In genomic region chr5:107672212-107673105, GRCh38 we compare ENCODE assay signal across 8 cellular contexts. TPM values are rescaled to one million over a fixed set of nuclear protein-coding genes. Genes with fewer than 3 reads are reported as not detected.
DNase-seq lines count a peak whose midpoint lies in the region; ATAC-seq and TF ChIP-seq lines count a peak whose summit lies in the region.

No MANE protein-coding gene starts in this region.

- no peak for ATAC-seq in GM21717 (IDR thresholded peaks at IDR 0.05; ENCODE audit: unreplicated experiment)

- DNase-seq in AG09309 (ENCODE audit: low read depth) (peak; percentile 88), GM19238 (ENCODE audit: insufficient read length, low spot score) (peak; percentile 24), NCI-H2081 treated with DMSO at 0.1 percent for 48 hours (lab: John Stamatoyannopoulos, UW) (peak; percentile 75), erythroblast (lab: John Stamatoyannopoulos, UW) (peak; percentile 19 to 24), mesenchymal stem cell (peak; percentile 97), suprapubic skin (ENCODE audit: low spot score in 2 of 2) (peak; percentile 83 to 87)
- DNase-seq in activated CD4-positive, alpha-beta T cell treated with anti-CD3 and anti-CD28 coated beads, Interleukin-2, amount 50 U/mL, for 48 hours = peak; percentile 10 to 18

- H4K8ac ChIP-seq in mesenchymal stem cell (ENCODE audit: low read length) = peak overlapping the region; percentile 86

- H2BK5ac ChIP-seq in mesenchymal stem cell (ENCODE audit: low read depth, low read length, poor library complexity, severe bottlenecking) = peak overlapping the region; percentile 92

- no peaks in the 10 kb centered on the region for H3K36me3 ChIP-seq in mesenchymal stem cell (ENCODE audit: control insufficient read depth in 1 of 2, insufficient read depth in 2 of 2, low read depth in 1 of 2, low read length in 2 of 2)
- no peaks in the 10 kb centered on the region for H3K36me3 ChIP-seq in suprapubic skin

- H3K9me3 ChIP-seq in mesenchymal stem cell (ENCODE audit: control insufficient read depth, low read length) (no peaks in the 10 kb centered on the region), suprapubic skin (no peaks in the 10 kb centered on the region)

- H3K14ac ChIP-seq in mesenchymal stem cell (ENCODE audit: low read length in 2 of 2) = peak overlapping the region in 1 of 2 experiments; percentile 56

- TF ChIP-seq EP300 in suprapubic skin (IDR thresholded peaks at IDR 0.05) = no peak

- no peaks in the 10 kb centered on the region for H3K27me3 ChIP-seq in mesenchymal stem cell (ENCODE audit: control insufficient read depth in 1 of 2, insufficient read depth in 1 of 2, low read length in 2 of 2)
- H3K27me3 ChIP-seq in suprapubic skin = peaks cover 7% of the 10 kb centered on the region

- peak overlapping the region; percentile 92 for H3K18ac ChIP-seq in mesenchymal stem cell (ENCODE audit: low read depth in 1 of 2, low read length in 2 of 2)

- H3K4me2 ChIP-seq in mesenchymal stem cell (ENCODE audit: low read length, poor library complexity, severe bottlenecking) = peak overlapping the region; percentile 91

- H3K23ac ChIP-seq in mesenchymal stem cell (ENCODE audit: low read length in 2 of 2) = no peak overlapping the region

- H2AK5ac ChIP-seq in mesenchymal stem cell (ENCODE audit: low read length, severe bottlenecking) = no peak overlapping the region

- no peaks in the 10 kb centered on the region for H3K79me1 ChIP-seq in mesenchymal stem cell (replicated peaks; ENCODE audit: low read length, poor library complexity, severe bottlenecking)

- no peak overlapping the region for H2BK15ac ChIP-seq in mesenchymal stem cell (ENCODE audit: low read depth, poor library complexity, severe bottlenecking)

- H3K4me3 ChIP-seq in AG09309 (ENCODE audit: control insufficient read depth, low read depth, low read length) (peak overlapping the region; percentile 84), mesenchymal stem cell (ENCODE audit: insufficient read depth in 1 of 2, low read depth in 1 of 2, low read length in 2 of 2) (peak overlapping the region; percentile 88 to 96), suprapubic skin (peak overlapping the region; percentile 71)

- peak overlapping the region; percentile 86 for H4K91ac ChIP-seq in mesenchymal stem cell (ENCODE audit: low read length)

- under 1% methylated on average over 37 of the region's 66 CpGs for WGBS in mesenchymal stem cell
- under 1% methylated on average over 60 of the region's 66 CpGs for WGBS in suprapubic skin

- TF ChIP-seq CTCF in AG09309 (IDR thresholded peaks at IDR 0.05; ENCODE audit: control insufficient read depth, insufficient read depth, low read depth, low read length, missing control alignments) (no peak), suprapubic skin (IDR thresholded peaks at IDR 0.05) (no peak)

- TF ChIP-seq POLR2A in erythroblast (IDR thresholded peaks at IDR 0.05; ENCODE audit: low read length) (no peak), suprapubic skin (IDR thresholded peaks at IDR 0.05) (no peak)

- H2BK12ac ChIP-seq in mesenchymal stem cell (ENCODE audit: low read length in 2 of 2) = no peak overlapping the region

- H3K4me1 ChIP-seq in mesenchymal stem cell (ENCODE audit: control insufficient read depth, insufficient read depth, low read depth, low read length) (peaks cover 1% of the 10 kb centered on the region), suprapubic skin (peaks cover 21% of the 10 kb centered on the region)

- H3K27ac ChIP-seq in mesenchymal stem cell (ENCODE audit: low read length, poor library complexity, severe bottlenecking) = peak overlapping the region; percentile 92
- peak overlapping the region; percentile 92 for H3K27ac ChIP-seq in suprapubic skin

- peak overlapping the region; percentile 24 for H2BK120ac ChIP-seq in mesenchymal stem cell (ENCODE audit: low read depth, low read length)

- H3K4ac ChIP-seq in mesenchymal stem cell (ENCODE audit: low read depth in 1 of 2, low read length in 2 of 2) = peak overlapping the region; percentile 58 to 95

- H2AFZ ChIP-seq in mesenchymal stem cell (ENCODE audit: low read depth, low read length) = peak overlapping the region; percentile 74

- H3K9ac ChIP-seq in mesenchymal stem cell (ENCODE audit: low read length) = peak overlapping the region; percentile 89

RNA-seq across cellular contexts. Expression of gene EFNA5, which starts 1.7 kb away (rescaled TPM):
- 3.6 TPM for polyA plus RNA-seq in mesenchymal stem cell (2013, experiment 1 of 2)
- polyA plus RNA-seq in mesenchymal stem cell (2013, experiment 2 of 2) = 4.0 TPM
- 10 to 100 TPM; 21.3 to 47.0 (median 29.3) TPM for total RNA-seq in suprapubic skin

Comparison
In these comparisons a context has a peak if more than half of its experiments do, and no peak if none do; other contexts are left out.
1. DNase-seq: peak in every context shown above with its lines; median percentile 97 in mesenchymal stem cell; 88 in AG09309; 85 in suprapubic skin; 75 in NCI-H2081 treated with DMSO at 0.1 percent for 48 hours; 24 in GM19238; 22 in erythroblast; 14 in activated CD4-positive, alpha-beta T cell treated with anti-CD3 and anti-CD28 coated beads, Interleukin-2, amount 50 U/mL, for 48 hours.